ENCODE assay signal across 8 cellular contexts in the genomic region with DNA sequence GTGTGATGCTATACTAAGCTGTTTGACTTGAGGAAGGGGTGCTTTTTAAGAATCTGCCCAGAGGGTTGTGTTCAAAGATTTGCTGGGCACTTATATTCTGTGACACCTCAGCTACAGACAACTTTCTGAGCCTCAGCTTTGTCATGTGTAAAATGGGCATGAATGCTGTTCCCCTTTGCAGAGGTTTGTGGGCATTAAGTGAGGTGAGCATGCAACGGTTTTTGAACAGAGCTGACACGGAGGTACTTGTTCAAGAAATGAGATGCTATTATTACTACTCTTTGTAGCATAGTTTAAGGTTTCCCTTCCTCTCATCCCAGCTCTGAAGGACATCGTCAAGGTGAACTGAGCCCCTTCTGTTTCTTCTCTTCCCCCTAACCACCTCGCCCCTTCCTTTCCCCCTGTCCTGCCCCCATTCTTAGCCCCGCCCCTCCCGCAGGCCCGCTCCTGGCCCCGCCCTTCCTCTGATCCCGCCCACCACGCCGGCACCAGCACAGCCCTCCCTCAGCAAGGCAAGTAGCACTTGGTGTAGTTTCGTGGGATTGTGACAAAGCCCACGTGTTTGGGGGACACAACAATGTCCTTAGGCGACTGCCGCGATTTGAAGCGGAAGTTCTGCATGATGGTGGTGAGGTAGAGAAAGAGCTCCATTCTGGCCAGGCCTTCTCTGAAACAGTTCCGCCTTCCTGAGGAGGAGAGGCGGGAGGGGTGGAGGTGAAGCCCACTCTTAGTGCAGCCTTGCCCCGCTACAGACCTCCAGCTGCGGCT.
DNase-seq lines count a peak whose midpoint lies in the region; ATAC-seq and TF ChIP-seq lines count a peak whose summit lies in the region.

No MANE protein-coding gene starts in this region.

- peak; percentile 20 for DNase-seq in activated CD8-positive, alpha-beta memory T cell treated with anti-CD3 and anti-CD28 coated beads, Interleukin-2, amount 50 U/mL, for 24 hours (ENCODE audit: extremely low read depth)
- DNase-seq in stimulated activated CD8-positive, alpha-beta memory T cell treated with anti-CD3 and anti-CD28 coated beads, Interleukin-4, amount 100 ng/mL, for 4 hours (ENCODE audit: low read depth in 2 of 2, low spot score in 1 of 2) = peak; percentile 5 to 46
- DNase-seq in NCI-H774 (lab: John Stamatoyannopoulos, UW) = no peak
- no peak for DNase-seq in LoVo (ENCODE audit: low spot score)

- no peaks in the 10 kb centered on the region for H3K36me3 ChIP-seq in KMS-11 (ENCODE audit: insufficient read depth)
- H3K36me3 ChIP-seq in iPS-18a (ENCODE audit: control insufficient read depth, low read depth, low read length) = no peaks in the 10 kb centered on the region

- H3K4me3 ChIP-seq in KMS-11 (IDR thresholded peaks at IDR 0.05; ENCODE audit: insufficient read depth, low read depth, low read length) (no peak overlapping the region), iPS-18a (ENCODE audit: low read length) (peak overlapping the region; percentile 50)

- no peak overlapping the region; the same call in 1 of the 2 replicates for H3K4me2 ChIP-seq in KMS-11

- H4K20me1 ChIP-seq in KMS-11 (ENCODE audit: insufficient read depth) = no peaks in the 10 kb centered on the region

- no peak for TF ChIP-seq CTCF in KMS-11 (conservative IDR thresholded peaks at IDR 0.05; ENCODE audit: low read depth, low read length)

- peak overlapping the region; percentile 42; the same call in 1 of the 2 replicates for H2AFZ ChIP-seq in KMS-11 (ENCODE audit: low read depth)

- H3K4me1 ChIP-seq in KMS-11 (ENCODE audit: low read depth, poor library complexity, severe bottlenecking) (no peaks in the 10 kb centered on the region), iPS-18a (ENCODE audit: control insufficient read depth, low read depth, low read length) (peaks cover 4% of the 10 kb centered on the region)

- ATAC-seq in HG03571 (IDR thresholded peaks at IDR 0.05; ENCODE audit: unreplicated experiment) (no peak), GM19455 (IDR thresholded peaks at IDR 0.05; ENCODE audit: unreplicated experiment) (no peak)

- no peaks in the 10 kb centered on the region for H3K79me2 ChIP-seq in KMS-11 (ENCODE audit: insufficient read depth, low read depth)

- H3K9ac ChIP-seq in KMS-11 (no peak overlapping the region), iPS-18a (ENCODE audit: low read length) (no peak overlapping the region)

- H3K27me3 ChIP-seq in KMS-11 (ENCODE audit: insufficient read depth, low read depth) = no peaks in the 10 kb centered on the region
- no peaks in the 10 kb centered on the region for H3K27me3 ChIP-seq in iPS-18a (ENCODE audit: control insufficient read depth, insufficient read depth, low read length)

- H3K27ac ChIP-seq in KMS-11 (no peak overlapping the region), iPS-18a (ENCODE audit: low read length) (no peak overlapping the region)

- no peaks in the 10 kb centered on the region for H3K9me3 ChIP-seq in iPS-18a (ENCODE audit: control insufficient read depth, low read depth, low read length)

Comparison
In these comparisons a context has a peak if more than half of its experiments do, and no peak if none do; other contexts are left out.
1. DNase-seq: peak in activated CD8-positive, alpha-beta memory T cell treated with anti-CD3 and anti-CD28 coated beads, Interleukin-2, amount 50 U/mL, for 24 hours (single experiment) and stimulated activated CD8-positive, alpha-beta memory T cell treated with anti-CD3 and anti-CD28 coated beads, Interleukin-4, amount 100 ng/mL, for 4 hours (2 of 2); none in NCI-H774 (single experiment) and LoVo (single experiment).